ENCODE assay signal across 9 cellular contexts in the genomic region with DNA sequence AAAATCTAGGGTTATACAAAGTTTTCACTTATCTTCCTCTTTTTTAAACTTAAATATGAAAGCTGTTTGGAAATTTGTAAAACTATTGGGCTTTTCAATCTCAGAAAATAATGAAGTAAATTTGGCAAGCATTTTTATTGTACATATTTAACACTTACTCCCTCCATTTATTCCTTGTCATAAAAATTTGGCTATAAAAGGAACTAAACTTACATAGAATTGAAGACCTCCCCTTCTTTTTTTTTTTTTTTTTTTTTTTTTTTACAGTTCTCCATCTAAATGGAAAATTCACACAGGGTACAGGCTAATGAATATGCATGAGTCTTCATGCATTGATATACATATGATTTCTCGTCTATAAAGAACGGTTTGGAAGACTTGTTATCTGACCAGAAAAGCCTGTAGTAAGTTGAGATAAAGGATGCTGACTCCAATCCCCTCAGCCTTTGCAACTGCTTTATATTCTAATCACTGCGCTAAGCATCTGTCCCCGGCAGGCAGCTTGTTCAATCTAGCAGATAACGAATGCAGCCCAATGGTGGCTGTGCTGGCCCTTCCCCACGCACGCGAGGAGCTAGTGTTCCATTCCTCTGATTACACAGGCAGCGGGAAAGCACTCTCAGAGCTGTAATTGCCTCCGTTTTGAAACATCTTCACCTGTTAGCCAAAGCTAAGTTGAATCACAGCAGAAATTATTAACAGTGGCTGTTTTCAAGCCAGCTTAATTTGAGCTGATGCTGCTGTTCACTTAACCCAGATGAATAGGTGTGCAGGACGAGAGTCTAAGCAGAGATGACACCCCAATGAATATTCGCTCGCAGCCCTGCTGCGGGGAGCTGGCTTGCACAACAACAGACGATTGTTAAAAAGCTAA.
DNase-seq lines count a peak whose midpoint lies in the region; ATAC-seq, FAIRE-seq and TF ChIP-seq lines count a peak whose summit lies in the region.
"Had no signal": no experiment of that assay in that cellular context is flagged by ENCODE, and none has a peak within 500 bp of the region (broad histone marks: within the 10 kb centered on the region; RNA-seq: fewer than 3 reads in every experiment).

No MANE protein-coding gene starts in this region.

- H3K27ac ChIP-seq in prostate gland, result no peak overlapping the region

- 36% methylated on average over 15 of the region's 15 CpGs for WGBS in prostate gland

- no peaks in the 10 kb centered on the region for H3K27me3 Mint-ChIP-seq in chondrocyte (ENCODE audit: low read depth)

- peak overlapping the region; percentile 9 for H3K4me3 ChIP-seq in mononuclear cell (ENCODE audit: low read length)
- no peak overlapping the region for H3K4me3 ChIP-seq in prostate gland
- H3K4me3 ChIP-seq: K562 had no signal

- no peaks in the 10 kb centered on the region for H3K9me3 Mint-ChIP-seq in chondrocyte (ENCODE audit: low read depth)

- no peaks in the 10 kb centered on the region for H3K36me3 Mint-ChIP-seq in chondrocyte (ENCODE audit: low read depth)

- H3K27me3 ChIP-seq in mononuclear cell (ENCODE audit: insufficient read depth, low read length), result no peaks in the 10 kb centered on the region
- no peaks in the 10 kb centered on the region for H3K27me3 ChIP-seq in prostate gland (replicated peaks; ENCODE audit: insufficient read depth)

- ATAC-seq in GM18505 (IDR thresholded peaks at IDR 0.05; ENCODE audit: unreplicated experiment), result peak; percentile 46
- no peak for ATAC-seq in HG03439 (IDR thresholded peaks at IDR 0.05; ENCODE audit: unreplicated experiment)
- ATAC-seq: K562 had no signal

- FAIRE-seq in urothelium cell line (lab: Jason Lieb, UNC), result no peak
- FAIRE-seq: K562 had no signal

- no peaks in the 10 kb centered on the region for H3K4me1 ChIP-seq in mononuclear cell (ENCODE audit: insufficient read depth, low read length)
- no peaks in the 10 kb centered on the region for H3K4me1 ChIP-seq in prostate gland (replicated peaks)

- H3K36me3 ChIP-seq in prostate gland, result no peaks in the 10 kb centered on the region

- intact Hi-C loops in prostate gland (cut with DNase I), result no loop called here

- H3K9me3 ChIP-seq in mononuclear cell (ENCODE audit: low read depth, low read length), result no peaks in the 10 kb centered on the region
- no peaks in the 10 kb centered on the region for H3K9me3 ChIP-seq in prostate gland

- peak; percentile 42 for DNase-seq in NCI-H1092 (lab: John Stamatoyannopoulos, UW)
- no peak for DNase-seq in chondrocyte (ENCODE audit: low spot score)
- DNase-seq in NCI-H446 treated with DMSO at 0.1 percent for 48 hours (lab: John Stamatoyannopoulos, UW), result no peak
- no peak for DNase-seq in urothelium cell line (ENCODE audit: low spot score)
- DNase-seq in prostate gland (ENCODE audit: low spot score), result no peak

- no peak for TF ChIP-seq CTCF in chondrocyte (IDR thresholded peaks at IDR 0.05)
- no peak for TF ChIP-seq CTCF in prostate gland (IDR thresholded peaks at IDR 0.05)

- peaks cover 28% of the 10 kb centered on the region for H3K4me1 Mint-ChIP-seq in chondrocyte (ENCODE audit: low read depth)

- no peak overlapping the region for H3K27ac Mint-ChIP-seq in chondrocyte (ENCODE audit: unreplicated experiment)

- H3K4me3 Mint-ChIP-seq in chondrocyte (ENCODE audit: unreplicated experiment), result peak overlapping the region; percentile 55

- TF ChIP-seq POLR2A in GM18505 (IDR thresholded peaks at IDR 0.05; ENCODE audit: borderline replicate concordance, extremely low read depth, insufficient read depth, insufficient read length), result no peak
- no peak for TF ChIP-seq POLR2A in prostate gland (IDR thresholded peaks at IDR 0.05)
